1 cellular context compared by ENCODE assay signal in the genomic region with DNA sequence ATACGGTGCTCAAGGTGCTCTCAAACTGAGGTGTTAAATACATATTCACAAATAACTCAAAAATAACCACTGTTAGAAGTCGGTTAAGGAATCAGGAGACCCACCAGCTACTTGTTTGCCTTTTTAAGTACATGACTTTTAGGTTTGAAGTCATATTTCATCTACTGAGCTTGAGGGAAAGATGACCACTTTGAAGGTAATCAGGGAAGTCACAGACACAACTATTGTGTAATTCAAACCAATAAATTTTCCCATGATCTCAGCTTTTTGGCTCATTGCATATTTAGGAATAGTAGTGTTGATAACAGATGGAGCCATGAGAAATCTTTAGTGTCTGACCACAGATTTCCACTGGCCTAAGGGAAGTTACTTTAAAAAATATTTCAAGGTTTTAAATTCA.
TF ChIP-seq lines count a peak whose summit lies in the region.

No MANE protein-coding gene starts in this region.

TF ChIP-seq in IMR-90, 13 proteins besides CTCF, POLR2A, EP300 and RAD21:
- TF ChIP-seq CEBPB (IDR thresholded peaks at IDR 0.05; ENCODE audit: low read depth, low read length) (peak; percentile 64), NFE2L2 (IDR thresholded peaks at IDR 0.05; ENCODE audit: low read depth, low read length) (no peak)
